26 cellular contexts compared by ENCODE assay signal in genomic region chr1:212500351-212500750, GRCh38.
"Had no signal": no experiment of that assay in that cellular context is flagged by ENCODE, and none has a peak within 500 bp of the region (broad histone marks: within the 10 kb centered on the region; RNA-seq: fewer than 3 reads in every experiment).

No MANE protein-coding gene starts in this region.

- ATAC-seq: naive thymus-derived CD8-positive, alpha-beta T cell; natural killer cell treated with Interleukin-12 subunit alpha and Interleukin-12 subunit beta and Interleukin-15 and Interleukin-18, amount 100 ng/mL, for 72 hours; pancreas; psoas muscle; right cardiac atrium; right lobe of liver; stimulated activated memory B cell treated with anti-CD40 and anti-IgM and Interleukin-4, amounts not matched to agents 10 μg/mL and 1 μg/mL and 100 μg/mL, for 72 hours; stimulated activated naive CD8-positive, alpha-beta T cell treated with anti-CD3 and anti-CD28 coated beads, Interleukin-15, amount 100 ng/mL, for 72 hours; stimulated activated naive CD8-positive, alpha-beta T cell treated with anti-CD3 and anti-CD28 coated beads, Interleukin-15, Interleukin-2, amounts not matched to agents 100 U/mL and 50 U/mL, for 24 hours had no signal

- DNase-seq: naive B cell; naive thymus-derived CD8-positive, alpha-beta T cell; nephron progenitor cell; occipital lobe; pancreas; psoas muscle; right cardiac atrium; right lobe of liver; sigmoid colon; small intestine; stimulated activated CD4-positive, alpha-beta T cell treated with anti-CD3 and anti-CD28 coated beads, Interleukin-15, amount 100 ng/mL, for 24 hours; stimulated activated CD4-positive, alpha-beta T cell treated with anti-CD3 and anti-CD28 coated beads, Interleukin-2, amount 100 ng/mL, for 24 hours; stimulated activated CD4-positive, alpha-beta T cell treated with anti-CD3 and anti-CD28 coated beads, Interleukin-2, amount 100 ng/mL, for 48 hours; stimulated activated CD4-positive, alpha-beta T cell treated with anti-CD3 and anti-CD28 coated beads, Interleukin-4, amount 100 ng/mL, for 24 hours; stimulated activated naive CD4-positive, alpha-beta T cell; stimulated activated naive CD8-positive, alpha-beta T cell treated with anti-CD3 and anti-CD28 coated beads, Interleukin-15, amount 100 ng/mL, for 72 hours; stimulated activated naive CD8-positive, alpha-beta T cell treated with anti-CD3 and anti-CD28 coated beads, Interleukin-15, Interleukin-2, amounts not matched to agents 100 U/mL and 50 U/mL, for 24 hours; trophoblast cell; upper lobe of left lung had no signal

- H3K4me1 ChIP-seq: pancreas, psoas muscle, right lobe of liver, sigmoid colon, vagina had no signal

- H3K4me3 Mint-ChIP-seq: naive B cell; naive thymus-derived CD8-positive, alpha-beta T cell; natural killer cell treated with Interleukin-12 subunit alpha and Interleukin-12 subunit beta and Interleukin-15 and Interleukin-18, amount 100 ng/mL, for 72 hours; nephron progenitor cell; stimulated activated memory B cell treated with anti-CD40 and anti-IgM and Interleukin-4, amounts not matched to agents 10 μg/mL and 1 μg/mL and 100 μg/mL, for 72 hours; stimulated activated naive CD8-positive, alpha-beta T cell treated with anti-CD3 and anti-CD28 coated beads, Interleukin-15, amount 100 ng/mL, for 72 hours had no signal

- H3K4me1 Mint-ChIP-seq: naive thymus-derived CD8-positive, alpha-beta T cell; stimulated activated naive CD8-positive, alpha-beta T cell treated with anti-CD3 and anti-CD28 coated beads, Interleukin-15, amount 100 ng/mL, for 72 hours had no signal

- H3K27ac ChIP-seq: pancreas, psoas muscle, right lobe of liver, sigmoid colon, thoracic aorta, thyroid gland, tibial nerve, upper lobe of left lung, vagina had no signal

- H3K36me3 ChIP-seq: pancreas, right lobe of liver, sigmoid colon, thoracic aorta, thyroid gland, tibial nerve, upper lobe of left lung, vagina had no signal

- H3K9me3 Mint-ChIP-seq: naive thymus-derived CD8-positive, alpha-beta T cell; natural killer cell treated with Interleukin-12 subunit alpha and Interleukin-12 subunit beta and Interleukin-15 and Interleukin-18, amount 100 ng/mL, for 72 hours; nephron progenitor cell; stimulated activated memory B cell treated with anti-CD40 and anti-IgM and Interleukin-4, amounts not matched to agents 10 μg/mL and 1 μg/mL and 100 μg/mL, for 72 hours; stimulated activated naive CD8-positive, alpha-beta T cell treated with anti-CD3 and anti-CD28 coated beads, Interleukin-15, amount 100 ng/mL, for 72 hours had no signal

- H3K9me3 ChIP-seq: pancreas, psoas muscle, right lobe of liver, sigmoid colon, thoracic aorta, thyroid gland, tibial nerve, upper lobe of left lung, vagina had no signal

- H3K27ac Mint-ChIP-seq: naive thymus-derived CD8-positive, alpha-beta T cell; natural killer cell treated with Interleukin-12 subunit alpha and Interleukin-12 subunit beta and Interleukin-15 and Interleukin-18, amount 100 ng/mL, for 72 hours; nephron progenitor cell; progenitor cell of endocrine pancreas; stimulated activated memory B cell treated with anti-CD40 and anti-IgM and Interleukin-4, amounts not matched to agents 10 μg/mL and 1 μg/mL and 100 μg/mL, for 72 hours had no signal

- H3K36me3 Mint-ChIP-seq: naive B cell; naive thymus-derived CD8-positive, alpha-beta T cell; natural killer cell treated with Interleukin-12 subunit alpha and Interleukin-12 subunit beta and Interleukin-15 and Interleukin-18, amount 100 ng/mL, for 72 hours; stimulated activated memory B cell treated with anti-CD40 and anti-IgM and Interleukin-4, amounts not matched to agents 10 μg/mL and 1 μg/mL and 100 μg/mL, for 72 hours had no signal

- H3K27me3 ChIP-seq: pancreas, right lobe of liver, sigmoid colon, thyroid gland, tibial nerve, upper lobe of left lung, vagina had no signal

- H3K4me3 ChIP-seq: pancreas, psoas muscle, right lobe of liver, sigmoid colon, thoracic aorta, thyroid gland, tibial nerve, upper lobe of left lung, vagina had no signal
